1 cellular context compared by ENCODE assay signal in genomic region chr5:154780128-154780527, GRCh38.
TF ChIP-seq lines count a peak whose summit lies in the region.

No MANE protein-coding gene starts in this region.

TF ChIP-seq in GM12878, 131 proteins besides CTCF, POLR2A, EP300 and RAD21 (continued from another document and continues in another):
- TF ChIP-seq CEBPZ (IDR thresholded peaks at IDR 0.05; ENCODE audit: low read depth, low read length), result no peak
- no peak for TF ChIP-seq SREBF2 (IDR thresholded peaks at IDR 0.05; ENCODE audit: low read length)
- no peak for TF ChIP-seq ZNF207 (IDR thresholded peaks at IDR 0.05; ENCODE audit: borderline replicate concordance)
- TF ChIP-seq YY1 (IDR thresholded peaks at IDR 0.05; ENCODE audit: low read depth, low read length), result no peak
- 0 out of 2 replicates have a peak, but pooled peaks have one; percentile 48 for TF ChIP-seq NFIC (IDR thresholded peaks at IDR 0.05; ENCODE audit: low read depth, low read length)
- peak; percentile 77 for TF ChIP-seq IKZF1 (conservative IDR thresholded peaks at IDR 0.05)
- no peak for TF ChIP-seq SKIL (IDR thresholded peaks at IDR 0.05; ENCODE audit: low read depth, poor library complexity, severe bottlenecking)
- TF ChIP-seq BCL11A (IDR thresholded peaks at IDR 0.05; ENCODE audit: low read depth, low read length), result no peak
- no peak for TF ChIP-seq RCOR1 (conservative IDR thresholded peaks at IDR 0.05; ENCODE audit: low read depth, low read length)
- TF ChIP-seq DPF2 (IDR thresholded peaks at IDR 0.05), result 0 out of 2 replicates have a peak, but pooled peaks have one; percentile 39
- peak; percentile 84 for TF ChIP-seq TCF7 (IDR thresholded peaks at IDR 0.05; ENCODE audit: borderline replicate concordance)
- TF ChIP-seq ZNF24 (IDR thresholded peaks at IDR 0.05), result no peak
- TF ChIP-seq SIN3A (IDR thresholded peaks at IDR 0.05; ENCODE audit: low read depth, low read length), result no peak
- TF ChIP-seq IRF5 (IDR thresholded peaks at IDR 0.05; ENCODE audit: borderline replicate concordance), result no peak
- TF ChIP-seq EED (IDR thresholded peaks at IDR 0.05; ENCODE audit: low read depth), result peak; percentile 89
- TF ChIP-seq, protein P1, sequence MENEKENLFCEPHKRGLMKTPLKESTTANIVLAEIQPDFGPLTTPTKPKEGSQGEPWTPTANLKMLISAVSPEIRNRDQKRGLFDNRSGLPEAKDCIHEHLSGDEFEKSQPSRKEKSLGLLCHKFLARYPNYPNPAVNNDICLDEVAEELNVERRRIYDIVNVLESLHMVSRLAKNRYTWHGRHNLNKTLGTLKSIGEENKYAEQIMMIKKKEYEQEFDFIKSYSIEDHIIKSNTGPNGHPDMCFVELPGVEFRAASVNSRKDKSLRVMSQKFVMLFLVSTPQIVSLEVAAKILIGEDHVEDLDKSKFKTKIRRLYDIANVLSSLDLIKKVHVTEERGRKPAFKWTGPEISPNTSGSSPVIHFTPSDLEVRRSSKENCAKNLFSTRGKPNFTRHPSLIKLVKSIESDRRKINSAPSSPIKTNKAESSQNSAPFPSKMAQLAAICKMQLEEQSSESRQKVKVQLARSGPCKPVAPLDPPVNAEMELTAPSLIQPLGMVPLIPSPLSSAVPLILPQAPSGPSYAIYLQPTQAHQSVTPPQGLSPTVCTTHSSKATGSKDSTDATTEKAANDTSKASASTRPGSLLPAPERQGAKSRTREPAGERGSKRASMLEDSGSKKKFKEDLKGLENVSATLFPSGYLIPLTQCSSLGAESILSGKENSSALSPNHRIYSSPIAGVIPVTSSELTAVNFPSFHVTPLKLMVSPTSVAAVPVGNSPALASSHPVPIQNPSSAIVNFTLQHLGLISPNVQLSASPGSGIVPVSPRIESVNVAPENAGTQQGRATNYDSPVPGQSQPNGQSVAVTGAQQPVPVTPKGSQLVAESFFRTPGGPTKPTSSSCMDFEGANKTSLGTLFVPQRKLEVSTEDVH (IDR thresholded peaks at IDR 0.05; ENCODE audit: low read depth, partially characterized antibody), result no peak
- TF ChIP-seq TARDBP (IDR thresholded peaks at IDR 0.05; ENCODE audit: borderline replicate concordance), result no peak
- no peak for TF ChIP-seq MYC (IDR thresholded peaks at IDR 0.05; ENCODE audit: insufficient read depth, insufficient read length, insufficient replicate concordance, low read length, severe bottlenecking)
- no peak for TF ChIP-seq IRF4 (IDR thresholded peaks at IDR 0.05; ENCODE audit: low read depth, low read length)
- no peak for TF ChIP-seq FOS (IDR thresholded peaks at IDR 0.05; ENCODE audit: borderline replicate concordance, extremely low read depth, insufficient read length)
- no peak for TF ChIP-seq ZBTB4 (CRISPR knock-in tag; IDR thresholded peaks at IDR 0.05)
- TF ChIP-seq NR2C2 (IDR thresholded peaks at IDR 0.05; ENCODE audit: borderline replicate concordance, control insufficient read depth, insufficient read length, low read depth), result no peak
- TF ChIP-seq CBX3 (IDR thresholded peaks at IDR 0.05; ENCODE audit: borderline replicate concordance, low read depth), result no peak
- TF ChIP-seq RELB (IDR thresholded peaks at IDR 0.05; ENCODE audit: low read depth), result peak; percentile 68
- TF ChIP-seq SMARCA5 (IDR thresholded peaks at IDR 0.05), result no peak
- no peak for TF ChIP-seq ASH2L (IDR thresholded peaks at IDR 0.05; ENCODE audit: borderline replicate concordance, low read depth)
- no peak for TF ChIP-seq SMC3 (IDR thresholded peaks at IDR 0.05; ENCODE audit: borderline replicate concordance, low read length)
- TF ChIP-seq YBX1 (IDR thresholded peaks at IDR 0.05), result no peak
- peak; percentile 47 for TF ChIP-seq MEF2B (IDR thresholded peaks at IDR 0.05; ENCODE audit: partially characterized antibody, poor library complexity, severe bottlenecking)
- no peak for TF ChIP-seq SIX5 (IDR thresholded peaks at IDR 0.05; ENCODE audit: low read depth, low read length, severe bottlenecking)
- no peak for TF ChIP-seq EZH2 (IDR thresholded peaks at IDR 0.05; ENCODE audit: borderline replicate concordance, control insufficient read depth, low read depth, low read length)
- TF ChIP-seq CHD1 (IDR thresholded peaks at IDR 0.05; ENCODE audit: low read depth, low read length), result no peak
- TF ChIP-seq SP1 (IDR thresholded peaks at IDR 0.05; ENCODE audit: low read depth, low read length), result no peak
- peak; percentile 58; the same call in 1 of the 2 replicates for TF ChIP-seq NR2F1 (conservative IDR thresholded peaks at IDR 0.05)
- peak; percentile 66 to 80 for TF ChIP-seq IKZF2 (IDR thresholded peaks at IDR 0.05)
- no peak for TF ChIP-seq BCL3 (IDR thresholded peaks at IDR 0.05; ENCODE audit: borderline replicate concordance, insufficient read depth, low read depth, low read length, poor library complexity, severe bottlenecking)
- TF ChIP-seq RUNX3 (IDR thresholded peaks at IDR 0.05; ENCODE audit: low read length), result peak; percentile 81
- TF ChIP-seq ZNF274 (IDR thresholded peaks at IDR 0.05; ENCODE audit: insufficient read depth, insufficient read length), result no peak
- TF ChIP-seq CREM (IDR thresholded peaks at IDR 0.05; ENCODE audit: low read depth), result no peak
- no peak for TF ChIP-seq FOXM1 (IDR thresholded peaks at IDR 0.05; ENCODE audit: low read depth, low read length)
- TF ChIP-seq LARP7 (IDR thresholded peaks at IDR 0.05), result no peak
- no peak for TF ChIP-seq TCF12 (IDR thresholded peaks at IDR 0.05; ENCODE audit: low read depth, low read length)
- 0 out of 4 replicates have a peak, but pooled peaks of 1 of the 2 experiments have one; percentile 9 for TF ChIP-seq BHLHE40 (IDR thresholded peaks at IDR 0.05; ENCODE audit: borderline replicate concordance in 1 of 2, low read depth in 2 of 2, low read length in 1 of 2)
- no peak for TF ChIP-seq MEF2A (IDR thresholded peaks at IDR 0.05; ENCODE audit: insufficient read depth, low read depth, low read length)
